ENCODE assay signal across 16 cellular contexts in genomic region chr3:86986666-86987420, GRCh38. TPM values are rescaled to one million over a fixed set of nuclear protein-coding genes. Genes with fewer than 3 reads are reported as not detected.
DNase-seq lines count a peak whose midpoint lies in the region; ATAC-seq and TF ChIP-seq lines count a peak whose summit lies in the region.
"Had no signal": no experiment of that assay in that cellular context is flagged by ENCODE, and none has a peak within 500 bp of the region (broad histone marks: within the 10 kb centered on the region; RNA-seq: fewer than 3 reads in every experiment).

No MANE protein-coding gene starts in this region.

- H3K36me3 ChIP-seq in skeletal muscle satellite cell (ENCODE audit: insufficient read depth, low read length) = peaks cover 4% of the 10 kb centered on the region

- H3K4me3 ChIP-seq in astrocyte of the spinal cord (ENCODE audit: low read depth, low read length) (peak overlapping the region; percentile 5), fibroblast of villous mesenchyme (ENCODE audit: low read depth, low read length) (peak overlapping the region; percentile 85), skeletal muscle satellite cell (ENCODE audit: low read length) (peak overlapping the region; percentile 60)
- H3K4me3 ChIP-seq: lung had no signal

- peak; percentile 65 for DNase-seq in EH (ENCODE audit: low read depth)
- peak; percentile 67 for DNase-seq in astrocyte of the spinal cord (ENCODE audit: low read depth, low spot score)
- peak; percentile 51 for DNase-seq in fibroblast of villous mesenchyme (ENCODE audit: low read depth)
- no peak for DNase-seq in NCI-H146 (lab: John Stamatoyannopoulos, UW)
- no peak for DNase-seq in SHP77 (lab: John Stamatoyannopoulos, UW)
- DNase-seq: activated T-cell treated with anti-CD3 and anti-CD28 coated beads for 4 hours, amygdala, DMS53, hypothalamus, Kasumi-1 had no signal

- peak overlapping the region; percentile 98 for H3K9ac ChIP-seq in skeletal muscle satellite cell (ENCODE audit: low read depth, low read length)
- H3K9ac ChIP-seq: parathyroid adenoma had no signal

- ATAC-seq in GM18867 (IDR thresholded peaks at IDR 0.05; ENCODE audit: unreplicated experiment) = no peak
- ATAC-seq in GM19324 (IDR thresholded peaks at IDR 0.05; ENCODE audit: low FRiP score, unreplicated experiment) = no peak

- H3K27me3 ChIP-seq in skeletal muscle satellite cell (ENCODE audit: control insufficient read depth, insufficient read depth, low read length) = no peaks in the 10 kb centered on the region

- in situ Hi-C loops in astrocyte of the spinal cord (cut with HindIII; ENCODE audit: low sequenced_read_pairs) = no loop called here

- H3K4me2 ChIP-seq in skeletal muscle satellite cell (ENCODE audit: low read length) = peak overlapping the region; percentile 77

- TF ChIP-seq CTCF in astrocyte of the spinal cord (IDR thresholded peaks at IDR 0.05; ENCODE audit: low read depth, low read length) = no peak
- TF ChIP-seq CTCF in fibroblast of villous mesenchyme (IDR thresholded peaks at IDR 0.05; ENCODE audit: insufficient read depth, low read depth, low read length) = no peak

- no peaks in the 10 kb centered on the region for H3K9me3 ChIP-seq in skeletal muscle satellite cell (replicated peaks; ENCODE audit: low read length)

- H3K4me1 ChIP-seq in skeletal muscle satellite cell (ENCODE audit: control insufficient read depth, insufficient read depth, low read length) = peaks cover 63% of the 10 kb centered on the region
- H3K4me1 ChIP-seq: parathyroid adenoma had no signal

RNA-seq across cellular contexts. Expression of gene VGLL3, which starts 4.1 kb away (rescaled TPM):
- 102 and 223 TPM in 2 replicates for total RNA-seq in fibroblast of villous mesenchyme
- total RNA-seq in skeletal muscle satellite cell (2012; rRNA removed) = 59.0 and 59.3 TPM in 2 replicates
- total RNA-seq: B cell had no signal

Comparison
In these comparisons a context has a peak if more than half of its experiments do, and no peak if none do; other contexts are left out.
1. DNase-seq: peak in EH (single experiment), astrocyte of the spinal cord (single experiment) and fibroblast of villous mesenchyme (single experiment); none in NCI-H146 (single experiment) and SHP77 (0 of 2).
2. H3K4me3 ChIP-seq: peak in every context shown above with its lines; median percentile 85 in fibroblast of villous mesenchyme; 60 in skeletal muscle satellite cell; 5 in astrocyte of the spinal cord.